In genomic region chr1:230702934-230703678, GRCh38 we compare ENCODE assay signal across 22 cellular contexts. TPM values are rescaled to one million over a fixed set of nuclear protein-coding genes. Genes with fewer than 3 reads are reported as not detected.
A peak's percentile ranks its signal among the peaks of the same experiment; 100 is the strongest.
DNase-seq lines count a peak whose midpoint lies in the region; ATAC-seq, FAIRE-seq and TF ChIP-seq lines count a peak whose summit lies in the region.
"Had no signal": no experiment of that assay in that cellular context is flagged by ENCODE, and none has a peak within 500 bp of the region (broad histone marks: within the 10 kb centered on the region; RNA-seq: fewer than 3 reads in every experiment).

No MANE protein-coding gene starts in this region.

- CTCF ChIA-PET in Panc1 (lab: Charles Lee) (no interaction called here), HepG2 (lab: Yijun Ruan, JAX; ENCODE audit: low intra/inter-chr PET ratio, low total read pairs) (no interaction called here), T-cell (lab: Charles Lee) (no interaction called here)

- ATAC-seq in Panc1 (peak; percentile 31; the same call in 1 of the 2 replicates), HepG2 (peak; percentile 89), T-cell (replicated peaks in 1 of 4) (no peak), HG03520 (IDR thresholded peaks at IDR 0.05; ENCODE audit: unreplicated experiment) (no peak)
- peak; percentile 42 for ATAC-seq in stimulated activated effector memory CD8-positive, alpha-beta T cell treated with anti-CD3 and anti-CD28 coated beads, Interleukin-12 subunit alpha, Interleukin-12 subunit beta, amount 100 ng/mL, for 72 hours

- H3K4me1 ChIP-seq in Panc1 (ENCODE audit: control insufficient read depth, insufficient read depth, low read length), result no peaks in the 10 kb centered on the region
- H3K4me1 ChIP-seq in HepG2 (ENCODE audit: insufficient read depth, low read length), result peaks cover 89% of the 10 kb centered on the region
- H3K4me1 ChIP-seq: thyroid gland had no signal

- H3K4me2 ChIP-seq in HepG2 (ENCODE audit: low read depth, low read length), result peak overlapping the region; percentile 54

- H3K27me3 ChIP-seq in Panc1 (ENCODE audit: control insufficient read depth, insufficient read depth, low read length) (peaks cover 4% of the 10 kb centered on the region; the same call in 1 of the 2 replicates), HepG2 (ENCODE audit: control insufficient read depth in 1 of 2, insufficient read depth in 2 of 2, low read length in 2 of 2) (no peaks in the 10 kb centered on the region)
- H3K27me3 ChIP-seq: cardiac muscle cell, thyroid gland had no signal

- no peak overlapping the region for H3K4me3 Mint-ChIP-seq in stimulated activated effector memory CD8-positive, alpha-beta T cell treated with anti-CD3 and anti-CD28 coated beads, Interleukin-12 subunit alpha, Interleukin-12 subunit beta, amount 100 ng/mL, for 72 hours
- no peak overlapping the region for H3K4me3 Mint-ChIP-seq in T-cell

- peak in 1 of 2 experiments; percentile 94; a peak in 3 of 4 replicates for TF ChIP-seq EP300 in HepG2 (IDR thresholded peaks at IDR 0.05; ENCODE audit: low read depth in 2 of 2, low read length in 2 of 2)
- TF ChIP-seq EP300 in HepG2 (CRISPR knock-in tag; IDR thresholded peaks at IDR 0.05; ENCODE audit: borderline replicate concordance), result peak; percentile 95

- H3K4me1 Mint-ChIP-seq in stimulated activated effector memory CD8-positive, alpha-beta T cell treated with anti-CD3 and anti-CD28 coated beads, Interleukin-12 subunit alpha, Interleukin-12 subunit beta, amount 100 ng/mL, for 72 hours, result peaks cover 7% of the 10 kb centered on the region
- peaks cover 0 to 2% (median 0%) of the 10 kb centered on the region in 3 donors for H3K4me1 Mint-ChIP-seq in T-cell

- H3K4me3 ChIP-seq in Panc1 (ENCODE audit: low read depth in 2 of 2, low read length in 2 of 2) (no peak overlapping the region), HepG2 (replicated peaks in 1 of 3; ENCODE audit: insufficient read depth in 1 of 3, low read depth in 2 of 3, low read length in 3 of 3) (peak overlapping the region in 1 of 3 experiments; percentile 32; a peak in 2 of 6 replicates)
- H3K4me3 ChIP-seq: cardiac muscle cell, thyroid gland had no signal

- in situ Hi-C loops in Panc1 (cut with HindIII; ENCODE audit: low pct_unique_long_range_greater_than_20kb, low sequenced_read_pairs), result no loop called here
- in situ Hi-C loops in HepG2 (cut with HindIII; ENCODE audit: extremely low pct_ligation_motif_present, low pct_unique_long_range_greater_than_20kb), result loop anchor here (5.0 kb wide), 1 partner anchor 61 kb away; the partner anchor contains the start of gene COG2

- H3K27ac ChIP-seq in Panc1 (ENCODE audit: low read length), result no peak overlapping the region
- peak overlapping the region; percentile 89 for H3K27ac ChIP-seq in HepG2 (ENCODE audit: extremely low read length, insufficient read depth, low read length)
- H3K27ac ChIP-seq: cardiac muscle cell, epithelial cell of prostate, thyroid gland had no signal

- TF ChIP-seq POLR2A in HepG2 (IDR thresholded peaks at IDR 0.05; ENCODE audit: insufficient read depth in 1 of 2, low read depth in 2 of 2, low read length in 2 of 2), result no peak; a peak in 1 of 4 replicates

- peaks cover 9 to 12% of the 10 kb centered on the region in 2 donors for H3K27me3 Mint-ChIP-seq in T-cell

- H3K36me3 ChIP-seq in Panc1 (ENCODE audit: control insufficient read depth, insufficient read depth, low read length) (no peaks in the 10 kb centered on the region), HepG2 (replicated peaks in 1 of 2; ENCODE audit: control insufficient read depth in 1 of 2, insufficient read depth in 2 of 2, low read length in 2 of 2) (peaks cover 26 to 49% of the 10 kb centered on the region in 2 experiments)
- H3K36me3 ChIP-seq: cardiac muscle cell, thyroid gland had no signal

- BruUV-seq in Panc1 (replicated peaks; lab: Mats Ljungman, UMichigan), result no TSS peak
- BruUV-seq in HepG2 (replicated peaks; lab: Mats Ljungman, UMichigan), result TSS peak; percentile 60

- H3K27ac Mint-ChIP-seq in stimulated activated effector memory CD8-positive, alpha-beta T cell treated with anti-CD3 and anti-CD28 coated beads, Interleukin-12 subunit alpha, Interleukin-12 subunit beta, amount 100 ng/mL, for 72 hours, result no peak overlapping the region
- H3K27ac Mint-ChIP-seq in T-cell, result no peak overlapping the region

- no peak; the same call in 1 of the 2 replicates for TF ChIP-seq RAD21 in HepG2 (CRISPR knock-in tag; IDR thresholded peaks at IDR 0.05)

- H2AFZ ChIP-seq in HepG2 (ENCODE audit: low read length), result no peak overlapping the region

- peak overlapping the region; percentile 49 for H3K9ac ChIP-seq in HepG2 (ENCODE audit: insufficient read depth, low read depth, low read length)

- H3K36me3 Mint-ChIP-seq in stimulated activated effector memory CD8-positive, alpha-beta T cell treated with anti-CD3 and anti-CD28 coated beads, Interleukin-12 subunit alpha, Interleukin-12 subunit beta, amount 100 ng/mL, for 72 hours, result no peaks in the 10 kb centered on the region
- no peaks in the 10 kb centered on the region for H3K36me3 Mint-ChIP-seq in T-cell

- peaks cover 28% of the 10 kb centered on the region for H3K79me2 ChIP-seq in HepG2 (ENCODE audit: insufficient read depth, low read length)

- DNase-seq in HT-29 (ENCODE audit: low spot score) (peak; percentile 79), Panc1 (ENCODE audit: low read depth, low spot score) (no peak), HepG2 (ENCODE audit: low spot score) (peak; percentile 97), T-cell (no peak), A172 (ENCODE audit: low spot score) (no peak)
- DNase-seq in stimulated activated effector memory CD8-positive, alpha-beta T cell treated with anti-CD3 and anti-CD28 coated beads, Interleukin-12 subunit alpha, Interleukin-12 subunit beta, amount 100 ng/mL, for 72 hours (ENCODE audit: low spot score in 2 of 2), result no peak
- DNase-seq: activated CD4-positive, alpha-beta T cell treated with anti-CD3 and anti-CD28 coated beads, Interleukin-2, amount 50 U/mL, for 1 hour; activated CD8-positive, alpha-beta memory T cell treated with anti-CD3 and anti-CD28 coated beads, Interleukin-2, amount 50 U/mL, for 48 hours; activated gamma-delta T cell treated with Interleukin-2 at 50 U/mL for 16 hours; AML-193; NCI-H1694 treated with DMSO at 0.1 percent for 48 hours; NCI-H345; Right ventricle myocardium superior; stimulated activated CD4-positive, alpha-beta T cell treated with anti-CD3 and anti-CD28 coated beads, Interleukin-15, amount 100 ng/mL, for 24 hours; SW 1271; thyroid gland had no signal

- intact Hi-C loops in Panc1 (cut with micrococcal nuclease; ENCODE audit: unreplicated experiment) (no loop called here), HepG2 (cut with micrococcal nuclease; ENCODE audit: unreplicated experiment) (loop anchor here (1.0 to 2.0 kb wide), 5 partner anchors 22 to 70 kb away; partner anchors contain the start of gene COG2)

- no peaks in the 10 kb centered on the region for H3K9me3 Mint-ChIP-seq in stimulated activated effector memory CD8-positive, alpha-beta T cell treated with anti-CD3 and anti-CD28 coated beads, Interleukin-12 subunit alpha, Interleukin-12 subunit beta, amount 100 ng/mL, for 72 hours
- no peaks in the 10 kb centered on the region for H3K9me3 Mint-ChIP-seq in T-cell

- H4K20me1 ChIP-seq in HepG2 (ENCODE audit: insufficient read depth, low read length), result peaks cover 49% of the 10 kb centered on the region

- 12% methylated on average over 5 of the region's 14 CpGs for WGBS in HepG2 (ENCODE audit: low lambda C conversion rate)

- H3K9me3 ChIP-seq in Panc1 (ENCODE audit: control insufficient read depth, insufficient read depth, low read depth, low read length) (no peaks in the 10 kb centered on the region), HepG2 (ENCODE audit: low read length) (no peaks in the 10 kb centered on the region)
- H3K9me3 ChIP-seq: thyroid gland had no signal

- TF ChIP-seq CTCF in Panc1 (IDR thresholded peaks at IDR 0.05) (no peak), HepG2 (CRISPR knock-in tag; IDR thresholded peaks at IDR 0.05) (0 out of 2 replicates have a peak, but pooled peaks have one; percentile 21)

- peak; percentile 77 for FAIRE-seq in HepG2 (lab: Jason Lieb, UNC)
- FAIRE-seq: frontal cortex had no signal

- POLR2A ChIA-PET in Panc1 (lab: Charles Lee), result interaction anchor here (0.6 kb wide), 1 partner anchor 1200 kb away, joined by 3 read pairs; no protein-coding TSS in a partner anchor
- POLR2A ChIA-PET in HepG2 (lab: Yijun Ruan, JAX), result interaction anchor here (0.5 to 5.3 kb wide), 19 partner anchors 8 to 1195 kb away, joined by 3 to 94 read pairs (median 4); partner anchors contain the start of genes AGT and NUP133
- POLR2A ChIA-PET in T-cell (lab: Charles Lee), result no interaction called here

RNA-seq across cellular contexts. Expression of gene AGT, which starts 10.8 kb away (rescaled TPM):
- 0.76 and 1.5 TPM in 2 replicates for total RNA-seq in HT-29 (2014; rRNA removed; shearing (Covaris generic))
- 0.87 TPM for total RNA-seq in Panc1 (2021; ENCODE audit: unreplicated experiment)
- polyA plus RNA-seq in Panc1 (2012; ENCODE audit: insufficient read length), result not detected
- 378 and 892 TPM in 2 replicates for total RNA-seq in HepG2 (2016; rRNA removed; fragmentation: Illumina TruSeq; extraction: Trizol)
- total RNA-seq in HepG2 (2016; cell fraction: cytosol; rRNA removed; fragmentation: Illumina TruSeq; extraction: Trizol; ENCODE audit: low read depth), result 75.9 and 76.7 TPM in 2 replicates
- total RNA-seq in HepG2 (2016; cell fraction: insoluble cytoplasmic fraction; rRNA removed; fragmentation: Illumina TruSeq; extraction: Trizol), result 368 and 897 TPM in 2 replicates
- 150 and 163 TPM in 2 replicates for total RNA-seq in HepG2 (2016; cell fraction: membrane; rRNA removed; fragmentation: Illumina TruSeq; extraction: Trizol)
- total RNA-seq in HepG2 (2016; cell fraction: nucleus; rRNA removed; fragmentation: Illumina TruSeq; extraction: Trizol), result 728 and 881 TPM in 2 replicates
- polyA plus RNA-seq in HepG2 (2011; rRNA removed), result 2,071 and 2,729 TPM in 2 replicates
- polyA plus RNA-seq in HepG2 (2011; cell fraction: cytosol; rRNA removed), result 1,947 and 1,991 TPM in 2 replicates
- polyA plus RNA-seq in HepG2 (2011; cell fraction: nucleus; rRNA removed), result 1,234 and 1,580 TPM in 2 replicates
- polyA plus RNA-seq in HepG2 (2012), result 1,477 and 1,796 TPM in 2 replicates
- polyA plus RNA-seq in HepG2 (2016; cell fraction: cytosol; fragmentation: Illumina TruSeq; extraction: Trizol; ENCODE audit: low read depth), result 105 and 108 TPM in 2 replicates
- polyA plus RNA-seq in HepG2 (2016; cell fraction: insoluble cytoplasmic fraction; fragmentation: Illumina TruSeq; extraction: Trizol; ENCODE audit: low read depth), result 413 and 471 TPM in 2 replicates
- polyA plus RNA-seq in HepG2 (2016; cell fraction: membrane; fragmentation: Illumina TruSeq; extraction: Trizol; ENCODE audit: low read depth), result 154 and 159 TPM in 2 replicates
- polyA plus RNA-seq in HepG2 (2016; cell fraction: nucleus; fragmentation: Illumina TruSeq; extraction: Trizol; ENCODE audit: insufficient read depth, low read depth), result 1,282 and 1,316 TPM in 2 replicates
- 0.94 and 2,464 TPM in 2 replicates for polyA minus RNA-seq in HepG2 (2011; rRNA and poly(A)+ RNA removed; ENCODE audit: low replicate concordance)
- polyA minus RNA-seq in HepG2 (2011; cell fraction: cytosol; rRNA and poly(A)+ RNA removed), result 761 and 986 TPM in 2 replicates
- 279 and 432 TPM in 2 replicates for polyA minus RNA-seq in HepG2 (2011; cell fraction: nucleus; rRNA and poly(A)+ RNA removed)
- total RNA-seq in T-cell, result 1 to 10 TPM in 2 of 5 donors, under 1 TPM in 1, not detected in 2; 0.92 to 1.5 (median 1.2) TPM
- total RNA-seq in A172 (2014; rRNA removed; shearing (Covaris generic)), result 14.6 and 15.2 TPM in 2 replicates
- total RNA-seq: dermis microvascular lymphatic vessel endothelial cell, MCF 10A had no signal

RNA-seq across cellular contexts. Expression of gene CAPN9, which starts 44.1 kb away (rescaled TPM):
- 1.2 and 1.8 TPM in 2 replicates for total RNA-seq in HT-29 (2014; rRNA removed; shearing (Covaris generic))
- total RNA-seq in Panc1 (2021; ENCODE audit: unreplicated experiment) (not detected), HepG2 (2016; rRNA removed; fragmentation: Illumina TruSeq; extraction: Trizol) (0.17 and 0.31 TPM in 2 replicates), T-cell (not detected)
- not detected for polyA plus RNA-seq in Panc1 (2012; ENCODE audit: insufficient read length)
- not detected in 2 replicates for total RNA-seq in HepG2 (2016; cell fraction: cytosol; rRNA removed; fragmentation: Illumina TruSeq; extraction: Trizol; ENCODE audit: low read depth)
- 0.09 and 0.16 TPM in 2 replicates for total RNA-seq in HepG2 (2016; cell fraction: insoluble cytoplasmic fraction; rRNA removed; fragmentation: Illumina TruSeq; extraction: Trizol)
- not detected in 2 replicates for total RNA-seq in HepG2 (2016; cell fraction: membrane; rRNA removed; fragmentation: Illumina TruSeq; extraction: Trizol)
- not detected in 2 replicates for total RNA-seq in HepG2 (2016; cell fraction: nucleus; rRNA removed; fragmentation: Illumina TruSeq; extraction: Trizol)
- 0.04 and 0.10 TPM in 2 replicates for polyA plus RNA-seq in HepG2 (2011; rRNA removed)
- 0.06 and 0.11 TPM in 2 replicates for polyA plus RNA-seq in HepG2 (2011; cell fraction: cytosol; rRNA removed)
- polyA plus RNA-seq in HepG2 (2011; cell fraction: nucleus; rRNA removed), result 0.19 TPM in 1 of 2 replicates, not detected in the other
- 0.09 TPM in 1 of 2 replicates, not detected in the other for polyA plus RNA-seq in HepG2 (2012)
- 0.26 TPM in 1 of 2 replicates, not detected in the other for polyA plus RNA-seq in HepG2 (2016; cell fraction: cytosol; fragmentation: Illumina TruSeq; extraction: Trizol; ENCODE audit: low read depth)
- polyA plus RNA-seq in HepG2 (2016; cell fraction: insoluble cytoplasmic fraction; fragmentation: Illumina TruSeq; extraction: Trizol; ENCODE audit: low read depth), result not detected in 2 replicates
- polyA plus RNA-seq in HepG2 (2016; cell fraction: membrane; fragmentation: Illumina TruSeq; extraction: Trizol; ENCODE audit: low read depth), result 0.06 TPM in 1 of 2 replicates, not detected in the other
- polyA plus RNA-seq in HepG2 (2016; cell fraction: nucleus; fragmentation: Illumina TruSeq; extraction: Trizol; ENCODE audit: insufficient read depth, low read depth), result 0.21 TPM in 1 of 2 replicates, not detected in the other
- 0.12 TPM in 1 of 2 replicates, not detected in the other for polyA minus RNA-seq in HepG2 (2011; rRNA and poly(A)+ RNA removed; ENCODE audit: low replicate concordance)
- not detected in 2 replicates for polyA minus RNA-seq in HepG2 (2011; cell fraction: cytosol; rRNA and poly(A)+ RNA removed)
- polyA minus RNA-seq in HepG2 (2011; cell fraction: nucleus; rRNA and poly(A)+ RNA removed), result not detected in 2 replicates
- not detected in 2 replicates for total RNA-seq in A172 (2014; rRNA removed; shearing (Covaris generic))
- total RNA-seq: dermis microvascular lymphatic vessel endothelial cell, MCF 10A, thyroid gland had no signal

Comparison
In these comparisons a context has a peak if more than half of its experiments do, and no peak if none do; other contexts are left out.
1. DNase-seq: peak in HT-29 (single experiment) and HepG2 (single experiment); none in Panc1 (single experiment), stimulated activated effector memory CD8-positive, alpha-beta T cell treated with anti-CD3 and anti-CD28 coated beads, Interleukin-12 subunit alpha, Interleukin-12 subunit beta, amount 100 ng/mL, for 72 hours (0 of 2), T-cell (0 of 34) and A172 (single experiment).
2. ATAC-seq: peak in Panc1 (single experiment), HepG2 (single experiment) and stimulated activated effector memory CD8-positive, alpha-beta T cell treated with anti-CD3 and anti-CD28 coated beads, Interleukin-12 subunit alpha, Interleukin-12 subunit beta, amount 100 ng/mL, for 72 hours (single experiment); none in T-cell (0 of 4) and HG03520 (single experiment).
3. POLR2A ChIA-PET loops: an anchor here in Panc1 (0.6 kb wide) and HepG2 (0.5 to 5.3 kb wide); none called in T-cell.